ENCODE assay signal across 19 cellular contexts in genomic region chr7:106905734-106906133, GRCh38. TPM values are rescaled to one million over a fixed set of nuclear protein-coding genes. Genes with fewer than 3 reads are reported as not detected.
DNase-seq lines count a peak whose midpoint lies in the region; ATAC-seq and TF ChIP-seq lines count a peak whose summit lies in the region.
"Had no signal": no experiment of that assay in that cellular context is flagged by ENCODE, and none has a peak within 500 bp of the region (broad histone marks: within the 10 kb centered on the region; RNA-seq: fewer than 3 reads in every experiment).

No MANE protein-coding gene starts in this region.

- H3K4me1 ChIP-seq in HUES64 (ENCODE audit: insufficient read depth, low read length) (peaks cover 19% of the 10 kb centered on the region), neuron (ENCODE audit: insufficient read depth, low read length) (peaks cover 10% of the 10 kb centered on the region)
- H3K4me1 ChIP-seq: Caco-2, SJSA1 had no signal

- peak overlapping the region; percentile 51 for H2AFZ ChIP-seq in neuron (ENCODE audit: low read depth, low read length)

- H3K9me3 ChIP-seq in HUES64 (ENCODE audit: insufficient read depth, low read depth, low read length) (no peaks in the 10 kb centered on the region), neuron (ENCODE audit: low read length) (no peaks in the 10 kb centered on the region)
- H3K9me3 ChIP-seq: Caco-2, SJSA1 had no signal

- H3K27me3 ChIP-seq in HUES64 (ENCODE audit: insufficient read depth, low read length) (peaks cover 9% of the 10 kb centered on the region), neuron (ENCODE audit: insufficient read depth, low read length) (no peaks in the 10 kb centered on the region)
- H3K27me3 ChIP-seq: SJSA1 had no signal

- no peak for TF ChIP-seq CTCF in GM10266 (IDR thresholded peaks at IDR 0.05; ENCODE audit: control insufficient read depth, insufficient read depth, low read depth, missing control alignments)

- H3K9ac ChIP-seq in HUES64 (ENCODE audit: low read depth, low read length) = no peak overlapping the region

- ATAC-seq in GM18861 (IDR thresholded peaks at IDR 0.05; ENCODE audit: unreplicated experiment) = no peak
- no peak for ATAC-seq in activated CD4-positive, CD25-positive, alpha-beta regulatory T cell treated with anti-CD3 and anti-CD28 coated beads, Interleukin-2, amount 50 U/mL, for 24 hours

- DNase-seq in ELF-1 (ENCODE audit: low read depth, low spot score) (peak; percentile 7), iPS DF 4.7 (ENCODE audit: extremely low read depth, low spot score) (peak; percentile 22), GM10266 (ENCODE audit: extremely low spot score) (no peak), NCI-H1436 treated with DMSO at 0.1 percent for 48 hours (lab: John Stamatoyannopoulos, UW) (no peak)
- DNase-seq: ACHN, AML-193, Caco-2, GDM1, GOT3, HFFc6, NCI-H1417, NCI-H187 treated with DMSO at 0.1 percent for 48 hours, NCI-H2171, NCI-H526 had no signal

- 2% methylated on average over 3 of the region's 3 CpGs for WGBS in HUES64

- H3K4me3 ChIP-seq in HUES64 (ENCODE audit: low read length) (no peak overlapping the region), neuron (ENCODE audit: low read length) (no peak overlapping the region)
- H3K4me3 ChIP-seq: SJSA1 had no signal

- H3K36me3 ChIP-seq in HUES64 (ENCODE audit: insufficient read depth, low read length) (no peaks in the 10 kb centered on the region), neuron (ENCODE audit: insufficient read depth, low read length) (no peaks in the 10 kb centered on the region)
- H3K36me3 ChIP-seq: SJSA1 had no signal

- H3K27ac ChIP-seq in HUES64 (ENCODE audit: low read depth, low read length) = peak overlapping the region; percentile 15; the same call in 1 of the 2 replicates
- H3K27ac ChIP-seq: SJSA1 had no signal

RNA-seq across cellular contexts. Expression of gene PIK3CG, which starts 40.7 kb away (rescaled TPM):
- polyA plus RNA-seq in HUES64 (2013, experiment 1 of 2) = not detected
- polyA plus RNA-seq in HUES64 (2013, experiment 2 of 2) = not detected

Comparison
In these comparisons a context has a peak if more than half of its experiments do, and no peak if none do; other contexts are left out.
1. DNase-seq: peak in ELF-1 (single experiment) and iPS DF 4.7 (single experiment); none in GM10266 (single experiment) and NCI-H1436 treated with DMSO at 0.1 percent for 48 hours (single experiment).